Comparison of ENCODE assay signal across 18 cellular contexts in genomic region chr4:19301527-19301926, GRCh38.
DNase-seq lines count a peak whose midpoint lies in the region; TF ChIP-seq lines count a peak whose summit lies in the region.
"Had no signal": no experiment of that assay in that cellular context is flagged by ENCODE, and none has a peak within 500 bp of the region (broad histone marks: within the 10 kb centered on the region; RNA-seq: fewer than 3 reads in every experiment).

No MANE protein-coding gene starts in this region.

- no peak overlapping the region for H3K4me2 ChIP-seq in mesendoderm (ENCODE audit: low read length)

- no peak overlapping the region for H3K56ac ChIP-seq in mesendoderm (ENCODE audit: low read length)

- H3K27ac ChIP-seq in mesendoderm (ENCODE audit: low read depth, low read length), result no peak overlapping the region
- H3K27ac ChIP-seq: SJCRH30 had no signal

- H4K8ac ChIP-seq in mesendoderm (ENCODE audit: low read depth, low read length), result no peak overlapping the region

- H2BK5ac ChIP-seq in mesendoderm (ENCODE audit: low read length), result no peak overlapping the region

- no CpG with 5 or more reads among the region's 4 CpGs for WGBS in mesendoderm (ENCODE audit: extremely low coverage, insufficient coverage, low lambda C conversion rate)

- no peak overlapping the region for H3K4ac ChIP-seq in mesendoderm (ENCODE audit: low read depth, low read length)

- no peak overlapping the region for H3K18ac ChIP-seq in mesendoderm (ENCODE audit: low read length)

- H3K27me3 ChIP-seq in mesendoderm (ENCODE audit: insufficient read depth, low read length, poor library complexity), result no peaks in the 10 kb centered on the region
- H3K27me3 ChIP-seq: SJCRH30 had no signal

- H3K4me3 ChIP-seq in AG10803 (ENCODE audit: low read length) (no peak overlapping the region), choroid plexus epithelial cell (ENCODE audit: low read depth, low read length) (no peak overlapping the region), mesendoderm (ENCODE audit: low read length) (no peak overlapping the region)
- H3K4me3 ChIP-seq: SJCRH30 had no signal

- no peaks in the 10 kb centered on the region for H3K79me1 ChIP-seq in mesendoderm (ENCODE audit: low read length)

- H3K4me1 ChIP-seq in mesendoderm (ENCODE audit: control insufficient read depth, low read depth, low read length), result no peaks in the 10 kb centered on the region
- H3K4me1 ChIP-seq: SJCRH30 had no signal

- no peak overlapping the region for H2BK15ac ChIP-seq in mesendoderm (replicated peaks; ENCODE audit: low read depth)

- no peak for TF ChIP-seq CTCF in AG10803 (conservative IDR thresholded peaks at IDR 0.05; ENCODE audit: low read length)
- no peak for TF ChIP-seq CTCF in choroid plexus epithelial cell (conservative IDR thresholded peaks at IDR 0.05; ENCODE audit: low read depth, low read length)

- no peak overlapping the region for H2AK5ac ChIP-seq in mesendoderm (ENCODE audit: low read length)

- peak; percentile 4 for DNase-seq in AG10803 (ENCODE audit: low read depth)
- DNase-seq in HuH-7.5 (ENCODE audit: low spot score), result peak; percentile 29
- peak; percentile 62 for DNase-seq in choroid plexus epithelial cell (ENCODE audit: low read depth)
- peak; percentile 67 for DNase-seq in mesendoderm
- DNase-seq in effector CD4-positive, alpha-beta T cell, result no peak
- DNase-seq in HUDEP-2 (lab: John Stamatoyannopoulos, UW; ENCODE audit: unreplicated experiment in 76 of 76), result no peak
- no peak for DNase-seq in islet precursor cell
- no peak for DNase-seq in activated naive CD4-positive, alpha-beta T cell (lab: John Stamatoyannopoulos, UW)
- DNase-seq: CD4-positive, alpha-beta T cell; DMS153; GOT3; KG1; MV-4-11; NCI-H1417; NCI-H1930; NCI-H345; NCI-H526; SJCRH30 had no signal

- no peak overlapping the region for H4K5ac ChIP-seq in mesendoderm (ENCODE audit: low read length)

- H3K79me2 ChIP-seq in mesendoderm (ENCODE audit: control insufficient read depth, insufficient read depth, low read length), result no peaks in the 10 kb centered on the region

- H2BK120ac ChIP-seq in mesendoderm (ENCODE audit: low read depth, low read length), result no peak overlapping the region

- H3K9ac ChIP-seq in mesendoderm (ENCODE audit: low read length), result no peak overlapping the region

- no peaks in the 10 kb centered on the region for H3K36me3 ChIP-seq in mesendoderm (ENCODE audit: control insufficient read depth, insufficient read depth, low read length)
- H3K36me3 ChIP-seq: SJCRH30 had no signal

- H3K23ac ChIP-seq in mesendoderm (ENCODE audit: low read length), result no peak overlapping the region

Comparison
In these comparisons a context has a peak if more than half of its experiments do, and no peak if none do; other contexts are left out.
1. DNase-seq: peak in AG10803 (single experiment), HuH-7.5 (single experiment), choroid plexus epithelial cell (single experiment) and mesendoderm (single experiment); none in effector CD4-positive, alpha-beta T cell (single experiment), HUDEP-2 (0 of 76), islet precursor cell (single experiment) and activated naive CD4-positive, alpha-beta T cell (0 of 4).